ENCODE assay signal across 12 cellular contexts in the genomic region with DNA sequence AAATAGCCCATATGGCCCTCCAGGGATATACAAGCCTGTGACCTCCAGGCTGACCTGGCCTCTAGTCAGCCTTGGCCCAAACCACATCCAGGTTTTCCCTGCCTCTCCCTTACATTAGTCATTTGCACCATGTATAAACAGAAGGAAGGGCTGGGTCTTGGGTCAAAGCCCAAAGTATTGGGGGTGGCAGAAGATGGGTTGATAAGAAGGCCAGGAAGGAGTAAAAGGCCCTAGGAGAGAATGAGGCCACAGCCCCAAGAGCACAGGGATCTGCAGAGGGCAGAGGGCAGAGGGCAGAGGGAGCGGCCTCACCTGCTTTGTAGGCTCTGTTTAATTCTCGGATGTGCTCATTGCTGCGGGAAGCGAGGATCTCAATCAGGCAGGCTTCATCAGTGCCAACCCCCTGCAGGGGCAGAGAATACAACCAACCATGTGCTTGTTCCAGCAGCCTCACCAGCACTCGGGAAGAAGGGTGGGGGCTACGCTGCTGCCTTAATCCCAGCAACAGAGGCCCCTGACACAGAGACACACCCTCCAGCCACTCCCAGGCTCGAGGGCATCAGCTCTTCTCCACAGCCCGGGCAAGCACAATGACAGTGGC. TPM values are rescaled to one million over a fixed set of nuclear protein-coding genes. Genes with fewer than 3 reads are reported as not detected.
DNase-seq lines count a peak whose midpoint lies in the region; ATAC-seq lines count a peak whose summit lies in the region.
"Had no signal": no experiment of that assay in that cellular context is flagged by ENCODE, and none has a peak within 500 bp of the region (broad histone marks: within the 10 kb centered on the region; RNA-seq: fewer than 3 reads in every experiment).

No MANE protein-coding gene starts in this region.

- no peak overlapping the region for H2AK5ac ChIP-seq in neuronal stem cell (ENCODE audit: low read depth, low read length)

- no peak overlapping the region for H2AFZ ChIP-seq in neuronal stem cell (ENCODE audit: low read length)

- no peak overlapping the region for H3K9ac ChIP-seq in neuronal stem cell (ENCODE audit: low read depth, low read length, poor library complexity)

- peaks cover 79% of the 10 kb centered on the region for H3K36me3 Mint-ChIP-seq in effector memory CD8-positive, alpha-beta T cell (ENCODE audit: insufficient read depth)

- no peaks in the 10 kb centered on the region for H3K27me3 ChIP-seq in neuronal stem cell (ENCODE audit: control insufficient read depth in 3 of 3, insufficient read depth in 3 of 3, low read depth in 1 of 3, low read length in 3 of 3)
- H3K27me3 ChIP-seq: right lobe of liver, testis had no signal

- H3K14ac ChIP-seq in neuronal stem cell (ENCODE audit: low read length), result no peak overlapping the region

- H4K91ac ChIP-seq in neuronal stem cell (ENCODE audit: low read depth, low read length, poor library complexity), result no peak overlapping the region

- H3K9me3 Mint-ChIP-seq in effector memory CD8-positive, alpha-beta T cell, result no peaks in the 10 kb centered on the region

- H3K4me1 ChIP-seq in neuronal stem cell (ENCODE audit: control insufficient read depth in 2 of 2, insufficient read depth in 1 of 2, low read depth in 1 of 2, low read length in 2 of 2), result peaks cover 0 to 6% of the 10 kb centered on the region in 2 donors
- H3K4me1 ChIP-seq: right lobe of liver had no signal

- no peak overlapping the region for H3K18ac ChIP-seq in neuronal stem cell (ENCODE audit: low read length)

- H3K4me3 Mint-ChIP-seq in effector memory CD8-positive, alpha-beta T cell, result no peak overlapping the region

- no peaks in the 10 kb centered on the region for H3K79me1 ChIP-seq in neuronal stem cell (ENCODE audit: low read depth, low read length)

- H3K4me2 ChIP-seq in neuronal stem cell (ENCODE audit: insufficient read depth, low read length, poor library complexity, severe bottlenecking), result no peak overlapping the region

- no peak overlapping the region for H2BK120ac ChIP-seq in neuronal stem cell (ENCODE audit: low read depth, low read length)

- H3K4me3 ChIP-seq in neuronal stem cell (ENCODE audit: low read length in 2 of 2), result no peak overlapping the region
- H3K4me3 ChIP-seq: right lobe of liver, testis had no signal

- H2BK15ac ChIP-seq in neuronal stem cell (ENCODE audit: low read length), result no peak overlapping the region

- peaks cover 13 to 19% of the 10 kb centered on the region in 2 donors for H3K4me1 Mint-ChIP-seq in effector memory CD8-positive, alpha-beta T cell (ENCODE audit: low read depth in 2 of 2)

- H2BK5ac ChIP-seq in neuronal stem cell (ENCODE audit: low read length), result no peak overlapping the region

- no peak overlapping the region for H3K23ac ChIP-seq in neuronal stem cell (ENCODE audit: low read depth, low read length, poor library complexity)

- H3K27ac Mint-ChIP-seq in effector memory CD8-positive, alpha-beta T cell, result peak overlapping the region; percentile 35 to 82

- H3K27ac ChIP-seq in neuronal stem cell (replicated peaks; ENCODE audit: low read length), result no peak overlapping the region
- H3K27ac ChIP-seq: right lobe of liver, testis had no signal

- no peaks in the 10 kb centered on the region for H3K9me3 ChIP-seq in neuronal stem cell (replicated peaks in 1 of 2; ENCODE audit: control insufficient read depth in 2 of 2, insufficient read depth in 1 of 2, low read depth in 1 of 2, low read length in 2 of 2)
- H3K9me3 ChIP-seq: right lobe of liver, testis had no signal

- H3K27me3 Mint-ChIP-seq in effector memory CD8-positive, alpha-beta T cell, result no peaks in the 10 kb centered on the region

- H3K4ac ChIP-seq in neuronal stem cell (ENCODE audit: low read length), result no peak overlapping the region

- ATAC-seq in effector memory CD8-positive, alpha-beta T cell (replicated peaks), result no peak
- ATAC-seq in HG02981 (IDR thresholded peaks at IDR 0.05; ENCODE audit: unreplicated experiment), result no peak
- ATAC-seq in HG03520 (IDR thresholded peaks at IDR 0.05; ENCODE audit: unreplicated experiment), result no peak

- DNase-seq in AG08396 (ENCODE audit: low spot score) (peak; percentile 75), M059J (ENCODE audit: low read depth) (peak; percentile 94), neuronal stem cell (ENCODE audit: low spot score) (peak; percentile 23), iPS-NIHi7 (ENCODE audit: extremely low spot score) (no peak), NCI-H1092 (lab: John Stamatoyannopoulos, UW) (no peak)
- DNase-seq in effector memory CD8-positive, alpha-beta T cell, result no peak
- DNase-seq: DMS79, NCI-H2029, right lobe of liver, testis had no signal

- H2BK12ac ChIP-seq in neuronal stem cell (ENCODE audit: low read length), result no peak overlapping the region

- no peaks in the 10 kb centered on the region for H3K36me3 ChIP-seq in neuronal stem cell (replicated peaks in 1 of 2; ENCODE audit: control insufficient read depth in 2 of 2, insufficient read depth in 2 of 2, low read length in 2 of 2)

- WGBS in neuronal stem cell (ENCODE audit: extremely low coverage in 2 of 2, insufficient read length in 2 of 2, insufficient replicate concordance in 1 of 2), 2 donors, result no CpG with 5 or more reads among the region's 8 CpGs

- H4K8ac ChIP-seq in neuronal stem cell (ENCODE audit: low read depth, low read length), result no peak overlapping the region

RNA-seq across cellular contexts. Expression of a gene that starts 31.3 kb away (rescaled TPM):
- not detected in 2 replicates for total RNA-seq in M059J (2014; rRNA removed; shearing (Covaris generic))
- polyA plus RNA-seq in neuronal stem cell (2013, experiment 1 of 2), result 1.3 TPM
- polyA plus RNA-seq in neuronal stem cell (2013, experiment 2 of 2), result 1.3 TPM

RNA-seq across cellular contexts. Expression of a gene that starts 41.5 kb away (rescaled TPM):
- total RNA-seq in M059J (2014; rRNA removed; shearing (Covaris generic)), result 62.7 and 102 TPM in 2 replicates
- polyA plus RNA-seq in neuronal stem cell (2013, experiment 1 of 2), result 47.4 TPM
- 40.6 TPM for polyA plus RNA-seq in neuronal stem cell (2013, experiment 2 of 2)

Comparison
In these comparisons a context has a peak if more than half of its experiments do, and no peak if none do; other contexts are left out.
1. DNase-seq: peak in AG08396 (single experiment), M059J (single experiment) and neuronal stem cell (single experiment); none in effector memory CD8-positive, alpha-beta T cell (0 of 3), iPS-NIHi7 (single experiment) and NCI-H1092 (single experiment).